In genomic region chr15:83046558-83047127, GRCh38 we compare ENCODE assay signal across 10 cellular contexts. TPM values are rescaled to one million over a fixed set of nuclear protein-coding genes. Genes with fewer than 3 reads are reported as not detected.
DNase-seq lines count a peak whose midpoint lies in the region; ATAC-seq and TF ChIP-seq lines count a peak whose summit lies in the region.
"Had no signal": no experiment of that assay in that cellular context is flagged by ENCODE, and none has a peak within 500 bp of the region (broad histone marks: within the 10 kb centered on the region; RNA-seq: fewer than 3 reads in every experiment).

No MANE protein-coding gene starts in this region.

- peak; percentile 69 for DNase-seq in GM03348 (ENCODE audit: low spot score)
- no peak for DNase-seq in SK-N-MC (ENCODE audit: low read depth, low spot score)
- DNase-seq in fibroblast of mammary gland (ENCODE audit: low read depth), result peak; percentile 84
- DNase-seq in pulmonary artery endothelial cell (ENCODE audit: low read depth, low spot score), result peak; percentile 44
- DNase-seq in NCI-H1092 treated with DMSO at 0.1 percent for 48 hours (lab: John Stamatoyannopoulos, UW), result no peak
- no peak for DNase-seq in GF-D8 (lab: John Stamatoyannopoulos, UW)
- DNase-seq in posterior vena cava (ENCODE audit: low spot score), result no peak
- DNase-seq: activated CD4-positive, CD25-positive, alpha-beta regulatory T cell treated with anti-CD3 and anti-CD28 coated beads, Interleukin-2, amount 50 U/mL, for 72 hours had no signal

- intact Hi-C loops in posterior vena cava (cut with DNase I), result no loop called here

- H3K27ac ChIP-seq in SK-N-MC, result peak overlapping the region; percentile 45; the same call in 1 of the 2 replicates

- peaks cover 46% of the 10 kb centered on the region for H3K36me3 ChIP-seq in SK-N-MC (ENCODE audit: insufficient read depth, low read length)

- H3K9ac ChIP-seq in SK-N-MC (ENCODE audit: insufficient read length), result no peak overlapping the region

- no peak overlapping the region for H3K4me3 ChIP-seq in SK-N-MC
- no peak overlapping the region for H3K4me3 ChIP-seq in fibroblast of mammary gland (ENCODE audit: control insufficient read depth, low read depth, low read length)
- H3K4me3 ChIP-seq: thoracic aorta had no signal

- ATAC-seq in HG02610 (IDR thresholded peaks at IDR 0.05; ENCODE audit: unreplicated experiment), result no peak

- no peaks in the 10 kb centered on the region for H3K9me3 ChIP-seq in SK-N-MC (ENCODE audit: low read depth, low read length)
- H3K9me3 ChIP-seq: thoracic aorta had no signal

- no peak for TF ChIP-seq CTCF in fibroblast of mammary gland (conservative IDR thresholded peaks at IDR 0.05; ENCODE audit: control insufficient read depth, insufficient read depth, low read depth, low read length)

RNA-seq across cellular contexts. Expression of gene BTBD1, which starts 20.4 kb away (rescaled TPM):
- total RNA-seq in pulmonary artery endothelial cell, result 115 and 126 TPM in 2 replicates
- 10 to 100 TPM; 42.4 TPM for total RNA-seq in posterior vena cava

RNA-seq across cellular contexts. Expression of gene C15orf40, which starts 35.2 kb away (rescaled TPM):
- total RNA-seq in pulmonary artery endothelial cell (10.6 and 17.5 TPM in 2 replicates), posterior vena cava (10 to 100 TPM; 11.0 to 13.0 TPM)

Comparison
In these comparisons a context has a peak if more than half of its experiments do, and no peak if none do; other contexts are left out.
1. DNase-seq: peak in GM03348 (single experiment), fibroblast of mammary gland (single experiment) and pulmonary artery endothelial cell (single experiment); none in SK-N-MC (single experiment), NCI-H1092 treated with DMSO at 0.1 percent for 48 hours (single experiment), GF-D8 (single experiment) and posterior vena cava (single experiment).